In genomic region chr2:189533274-189534035, GRCh38 we compare ENCODE assay signal across 1 cellular context.
TF ChIP-seq lines count a peak whose summit lies in the region.

No MANE protein-coding gene starts in this region.

TF ChIP-seq in HepG2, 621 proteins besides CTCF, POLR2A, EP300 and RAD21 (continued from another document and continues in another):
- TF ChIP-seq TEAD3 (CRISPR knock-in tag; optimal IDR thresholded peaks at IDR 0.05; ENCODE audit: borderline replicate concordance): peak; percentile 46
- no peak for TF ChIP-seq HES4 (CRISPR knock-in tag; IDR thresholded peaks at IDR 0.05; ENCODE audit: borderline replicate concordance)
- TF ChIP-seq ERF (CRISPR knock-in tag; IDR thresholded peaks at IDR 0.05): peak; percentile 62; the same call in 1 of the 2 replicates
- no peak for TF ChIP-seq MBD4 (IDR thresholded peaks at IDR 0.05; ENCODE audit: borderline replicate concordance, low read length)
- TF ChIP-seq, protein P1, sequence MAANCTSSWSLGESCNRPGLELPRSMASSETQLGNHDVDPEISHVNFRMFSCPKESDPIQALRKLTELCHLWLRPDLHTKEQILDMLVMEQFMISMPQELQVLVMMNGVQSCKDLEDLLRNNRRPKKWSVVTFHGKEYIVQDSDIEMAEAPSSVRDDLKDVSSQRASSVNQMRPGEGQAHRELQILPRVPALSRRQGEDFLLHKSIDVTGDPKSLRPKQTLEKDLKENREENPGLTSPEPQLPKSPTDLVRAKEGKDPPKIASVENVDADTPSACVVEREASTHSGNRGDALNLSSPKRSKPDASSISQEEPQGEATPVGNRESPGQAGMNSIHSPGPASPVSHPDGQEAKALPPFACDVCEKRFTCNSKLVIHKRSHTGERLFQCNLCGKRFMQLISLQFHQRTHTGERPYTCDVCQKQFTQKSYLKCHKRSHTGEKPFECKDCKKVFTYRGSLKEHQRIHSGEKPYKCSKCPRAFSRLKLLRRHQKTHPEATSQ (CRISPR knock-in tag; IDR thresholded peaks at IDR 0.05; ENCODE audit: borderline replicate concordance): no peak
- TF ChIP-seq ZBTB1 (CRISPR knock-in tag; IDR thresholded peaks at IDR 0.05; ENCODE audit: borderline replicate concordance): no peak
- TF ChIP-seq RBFOX2 (IDR thresholded peaks at IDR 0.05; ENCODE audit: low read depth, low read length): no peak
- TF ChIP-seq, protein P2, sequence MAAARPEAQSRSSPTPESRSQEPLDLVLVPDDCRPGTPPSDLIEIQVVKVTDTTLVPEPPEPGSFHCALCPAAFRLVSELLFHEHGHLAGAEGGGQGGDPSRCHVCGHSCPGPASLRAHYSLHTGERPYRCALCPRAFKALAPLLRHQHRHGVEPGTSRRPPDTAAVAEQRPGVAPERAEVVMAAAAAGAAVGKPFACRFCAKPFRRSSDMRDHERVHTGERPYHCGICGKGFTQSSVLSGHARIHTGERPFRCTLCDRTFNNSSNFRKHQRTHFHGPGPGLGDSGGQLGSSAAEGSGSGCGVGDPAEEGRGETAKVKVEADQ (CRISPR knock-in tag; IDR thresholded peaks at IDR 0.05; ENCODE audit: borderline replicate concordance): no peak
- no peak for TF ChIP-seq KLF9 (CRISPR knock-in tag; IDR thresholded peaks at IDR 0.05; ENCODE audit: low read depth)
- TF ChIP-seq, protein P3, sequence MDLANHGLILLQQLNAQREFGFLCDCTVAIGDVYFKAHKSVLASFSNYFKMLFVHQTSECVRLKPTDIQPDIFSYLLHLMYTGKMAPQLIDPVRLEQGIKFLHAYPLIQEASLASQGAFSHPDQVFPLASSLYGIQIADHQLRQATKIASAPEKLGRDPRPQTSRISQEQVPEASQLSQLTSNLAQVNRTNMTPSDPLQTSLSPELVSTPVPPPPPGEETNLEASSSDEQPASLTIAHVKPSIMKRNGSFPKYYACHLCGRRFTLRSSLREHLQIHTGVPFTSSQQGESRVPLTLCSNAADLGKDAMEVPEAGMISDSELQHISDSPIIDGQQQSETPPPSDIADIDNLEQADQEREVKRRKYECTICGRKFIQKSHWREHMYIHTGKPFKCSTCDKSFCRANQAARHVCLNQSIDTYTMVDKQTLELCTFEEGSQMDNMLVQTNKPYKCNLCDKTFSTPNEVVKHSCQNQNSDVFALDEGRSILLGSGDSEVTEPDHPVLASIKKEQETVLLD (CRISPR knock-in tag; IDR thresholded peaks at IDR 0.05; ENCODE audit: low read depth): no peak
- no peak for TF ChIP-seq SALL2 (CRISPR knock-in tag; IDR thresholded peaks at IDR 0.05)
- TF ChIP-seq ZNF569 (CRISPR knock-in tag; IDR thresholded peaks at IDR 0.05; ENCODE audit: borderline replicate concordance): no peak
- TF ChIP-seq ATF1 (CRISPR knock-in tag; IDR thresholded peaks at IDR 0.05): no peak
- TF ChIP-seq TBP (CRISPR knock-in tag; IDR thresholded peaks at IDR 0.05): no peak
- TF ChIP-seq SP5 (CRISPR knock-in tag; IDR thresholded peaks at IDR 0.05; ENCODE audit: borderline replicate concordance, low read depth): no peak
- TF ChIP-seq NCOA2 (CRISPR knock-in tag; IDR thresholded peaks at IDR 0.05): peak; percentile 37; the same call in 1 of the 2 replicates
- no peak for TF ChIP-seq HNF1A (IDR thresholded peaks at IDR 0.05; ENCODE audit: low read depth)
- TF ChIP-seq HNF1A (CRISPR knock-in tag; IDR thresholded peaks at IDR 0.05; ENCODE audit: borderline replicate concordance): no peak
- no peak for TF ChIP-seq ZNF232 (CRISPR knock-in tag; IDR thresholded peaks at IDR 0.05; ENCODE audit: borderline replicate concordance)
- no peak for TF ChIP-seq ZNF253 (CRISPR knock-in tag; IDR thresholded peaks at IDR 0.05; ENCODE audit: borderline replicate concordance)
- no peak for TF ChIP-seq NRL (CRISPR knock-in tag; IDR thresholded peaks at IDR 0.05; ENCODE audit: borderline replicate concordance)
- no peak for TF ChIP-seq CENPX (CRISPR knock-in tag; IDR thresholded peaks at IDR 0.05)
- no peak for TF ChIP-seq ZNF10 (CRISPR knock-in tag; IDR thresholded peaks at IDR 0.05; ENCODE audit: borderline replicate concordance, low read depth)
- TF ChIP-seq MIXL1 (CRISPR knock-in tag; IDR thresholded peaks at IDR 0.05): 0 out of 2 replicates have a peak, but pooled peaks have one; percentile 18
- TF ChIP-seq ZFP41 (CRISPR knock-in tag; IDR thresholded peaks at IDR 0.05; ENCODE audit: borderline replicate concordance): no peak
- no peak for TF ChIP-seq NFYB (CRISPR knock-in tag; IDR thresholded peaks at IDR 0.05)
- TF ChIP-seq ZNF619 (CRISPR knock-in tag; IDR thresholded peaks at IDR 0.05): no peak
- no peak for TF ChIP-seq ZNF263 (CRISPR knock-in tag; IDR thresholded peaks at IDR 0.05)
- no peak for TF ChIP-seq SKI (IDR thresholded peaks at IDR 0.05; ENCODE audit: partially characterized antibody)
- TF ChIP-seq ZNF652 (CRISPR knock-in tag; IDR thresholded peaks at IDR 0.05; ENCODE audit: borderline replicate concordance, low read depth): peak; percentile 19; the same call in 1 of the 2 replicates
- peak in 1 of 2 experiments; percentile 52; a peak in 2 of 4 replicates for TF ChIP-seq MAFK (conservative IDR thresholded peaks at IDR 0.05 in 1 of 2, IDR thresholded peaks at IDR 0.05 in 1 of 2; ENCODE audit: low read length in 2 of 2)
- no peak for TF ChIP-seq ZNF136 (CRISPR knock-in tag; IDR thresholded peaks at IDR 0.05; ENCODE audit: low read depth)
- no peak for TF ChIP-seq NKX3-1 (CRISPR knock-in tag; IDR thresholded peaks at IDR 0.05)
- TF ChIP-seq ZNF335 (CRISPR knock-in tag; IDR thresholded peaks at IDR 0.05): peak; percentile 70; the same call in 1 of the 2 replicates
- TF ChIP-seq BCL6 (CRISPR knock-in tag; IDR thresholded peaks at IDR 0.05): peak; percentile 81
- TF ChIP-seq ZNF460 (CRISPR knock-in tag; IDR thresholded peaks at IDR 0.05; ENCODE audit: borderline replicate concordance): no peak
- no peak for TF ChIP-seq SATB2 (CRISPR knock-in tag; IDR thresholded peaks at IDR 0.05)
- TF ChIP-seq IRF9 (CRISPR knock-in tag; IDR thresholded peaks at IDR 0.05; ENCODE audit: borderline replicate concordance): no peak
- TF ChIP-seq KIAA2018 (CRISPR knock-in tag; IDR thresholded peaks at IDR 0.05; ENCODE audit: borderline replicate concordance): no peak
- TF ChIP-seq, protein P4, sequence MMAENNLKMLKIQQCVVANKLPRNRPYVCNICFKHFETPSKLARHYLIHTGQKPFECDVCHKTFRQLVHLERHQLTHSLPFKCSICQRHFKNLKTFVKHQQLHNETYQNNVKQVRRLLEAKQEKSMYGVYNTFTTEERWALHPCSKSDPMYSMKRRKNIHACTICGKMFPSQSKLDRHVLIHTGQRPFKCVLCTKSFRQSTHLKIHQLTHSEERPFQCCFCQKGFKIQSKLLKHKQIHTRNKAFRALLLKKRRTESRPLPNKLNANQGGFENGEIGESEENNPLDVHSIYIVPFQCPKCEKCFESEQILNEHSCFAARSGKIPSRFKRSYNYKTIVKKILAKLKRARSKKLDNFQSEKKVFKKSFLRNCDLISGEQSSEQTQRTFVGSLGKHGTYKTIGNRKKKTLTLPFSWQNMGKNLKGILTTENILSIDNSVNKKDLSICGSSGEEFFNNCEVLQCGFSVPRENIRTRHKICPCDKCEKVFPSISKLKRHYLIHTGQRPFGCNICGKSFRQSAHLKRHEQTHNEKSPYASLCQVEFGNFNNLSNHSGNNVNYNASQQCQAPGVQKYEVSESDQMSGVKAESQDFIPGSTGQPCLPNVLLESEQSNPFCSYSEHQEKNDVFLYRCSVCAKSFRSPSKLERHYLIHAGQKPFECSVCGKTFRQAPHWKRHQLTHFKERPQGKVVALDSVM (CRISPR knock-in tag; IDR thresholded peaks at IDR 0.05): no peak
- no peak for TF ChIP-seq ZNF720 (CRISPR knock-in tag; IDR thresholded peaks at IDR 0.05)
- peak; percentile 34; the same call in 1 of the 2 replicates for TF ChIP-seq ZNF24 (IDR thresholded peaks at IDR 0.05)
- no peak for TF ChIP-seq MED8 (CRISPR knock-in tag; IDR thresholded peaks at IDR 0.05; ENCODE audit: insufficient replicate concordance)
- no peak for TF ChIP-seq ZNF264 (CRISPR knock-in tag; IDR thresholded peaks at IDR 0.05)
- no peak for TF ChIP-seq ATF7 (IDR thresholded peaks at IDR 0.05)
- no peak for TF ChIP-seq ATF7 (CRISPR knock-in tag; IDR thresholded peaks at IDR 0.05)
- TF ChIP-seq HOXA5 (CRISPR knock-in tag; IDR thresholded peaks at IDR 0.05): no peak
- no peak for TF ChIP-seq ATAD3A (CRISPR knock-in tag; IDR thresholded peaks at IDR 0.05)
